12 cellular contexts compared by ENCODE assay signal in the genomic region with DNA sequence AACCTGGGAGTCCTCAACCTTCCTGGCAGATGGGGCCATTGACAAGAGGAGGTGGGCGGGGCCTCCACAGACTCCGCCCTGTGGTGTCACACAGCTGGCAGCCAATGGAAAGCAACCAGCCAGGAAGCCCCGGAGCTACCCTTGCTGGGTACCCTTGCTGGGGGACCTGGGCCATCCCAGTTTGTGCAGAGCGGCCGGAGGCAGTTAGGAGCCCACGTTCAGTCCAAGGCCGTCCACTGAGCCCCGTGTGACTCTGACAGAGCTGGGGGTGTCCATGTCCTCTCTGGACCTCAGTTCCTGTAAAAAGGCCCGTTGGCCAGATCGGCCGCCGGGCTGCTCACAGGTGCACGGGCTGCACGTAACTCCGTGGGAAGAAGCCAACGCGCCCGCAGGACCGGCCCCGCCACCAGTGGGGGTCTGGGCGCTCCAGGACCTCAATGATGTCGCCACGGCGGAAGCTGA. TPM values are rescaled to one million over a fixed set of nuclear protein-coding genes. Genes with fewer than 3 reads are reported as not detected.
DNase-seq lines count a peak whose midpoint lies in the region; ATAC-seq and TF ChIP-seq lines count a peak whose summit lies in the region.
"Had no signal": no experiment of that assay in that cellular context is flagged by ENCODE, and none has a peak within 500 bp of the region (broad histone marks: within the 10 kb centered on the region; RNA-seq: fewer than 3 reads in every experiment).

No MANE protein-coding gene starts in this region.

- no peak for TF ChIP-seq CTCF in mesothelial cell of epicardium (IDR thresholded peaks at IDR 0.05; ENCODE audit: unreplicated experiment)

- H3K27ac Mint-ChIP-seq in mesothelial cell of epicardium = no peak overlapping the region
- H3K27ac Mint-ChIP-seq: HFFc6 had no signal

- H3K9me3 Mint-ChIP-seq in mesothelial cell of epicardium = no peaks in the 10 kb centered on the region
- H3K9me3 Mint-ChIP-seq: HFFc6 had no signal

- H3K27me3 Mint-ChIP-seq in mesothelial cell of epicardium (ENCODE audit: low read depth) = no peaks in the 10 kb centered on the region

- ATAC-seq in HG03565 (IDR thresholded peaks at IDR 0.05; ENCODE audit: unreplicated experiment) = no peak

- H3K4me1 Mint-ChIP-seq in mesothelial cell of epicardium = peaks cover 19% of the 10 kb centered on the region

- DNase-seq in NCI-H748 (lab: John Stamatoyannopoulos, UW; ENCODE audit: unreplicated experiment) = peak; percentile 23
- DNase-seq in NCI-H748 treated with DMSO at 0.1 percent for 48 hours (lab: John Stamatoyannopoulos, UW) = no peak
- peak; percentile 16 for DNase-seq in T follicular helper cell (ENCODE audit: low read depth)
- peak; percentile 45 for DNase-seq in dermis blood vessel endothelial cell
- peak; percentile 36 for DNase-seq in stimulated activated CD4-positive, alpha-beta T cell treated with anti-CD3 and anti-CD28 coated beads, Interleukin-4, amount 100 ng/mL, for 24 hours
- no peak for DNase-seq in hippocampal formation (lab: John Stamatoyannopoulos, UW)
- no peak for DNase-seq in mesothelial cell of epicardium (ENCODE audit: low spot score in 2 of 2, unreplicated experiment in 2 of 2)
- DNase-seq: GDM1, HFFc6, NCI-H2081 treated with DMSO at 0.1 percent for 48 hours had no signal

- H3K4me3 Mint-ChIP-seq in mesothelial cell of epicardium = no peak overlapping the region
- H3K4me3 Mint-ChIP-seq: HFFc6 had no signal

- H3K36me3 Mint-ChIP-seq in mesothelial cell of epicardium = no peaks in the 10 kb centered on the region

RNA-seq across cellular contexts. Expression of a gene that starts 17.1 kb away (rescaled TPM):
- total RNA-seq in dermis blood vessel endothelial cell (12.9 and 15.1 TPM in 2 replicates), mesothelial cell of epicardium (14.5 to 15.0 TPM (median 15.0 TPM) in 3 replicates)

RNA-seq across cellular contexts. Expression of a gene that starts 25.1 kb away (rescaled TPM):
- total RNA-seq in dermis blood vessel endothelial cell = 102 and 150 TPM in 2 replicates
- 1.4 to 1.8 TPM (median 1.6 TPM) in 3 replicates for total RNA-seq in mesothelial cell of epicardium
- total RNA-seq: A172 had no signal

Comparison
In these comparisons a context has a peak if more than half of its experiments do, and no peak if none do; other contexts are left out.
1. DNase-seq: peak in NCI-H748 (single experiment), T follicular helper cell (single experiment), dermis blood vessel endothelial cell (single experiment) and stimulated activated CD4-positive, alpha-beta T cell treated with anti-CD3 and anti-CD28 coated beads, Interleukin-4, amount 100 ng/mL, for 24 hours (single experiment); none in NCI-H748 treated with DMSO at 0.1 percent for 48 hours (single experiment), hippocampal formation (0 of 2) and mesothelial cell of epicardium (0 of 2).
2. RNA of a gene that starts 25.1 kb away (total RNA-seq): 102 to 150 TPM in dermis blood vessel endothelial cell; 1.4 to 1.8 TPM in mesothelial cell of epicardium; every median in the first group is over 10 times any median in the second.